Comparison of ENCODE assay signal across 8 cellular contexts in the genomic region with DNA sequence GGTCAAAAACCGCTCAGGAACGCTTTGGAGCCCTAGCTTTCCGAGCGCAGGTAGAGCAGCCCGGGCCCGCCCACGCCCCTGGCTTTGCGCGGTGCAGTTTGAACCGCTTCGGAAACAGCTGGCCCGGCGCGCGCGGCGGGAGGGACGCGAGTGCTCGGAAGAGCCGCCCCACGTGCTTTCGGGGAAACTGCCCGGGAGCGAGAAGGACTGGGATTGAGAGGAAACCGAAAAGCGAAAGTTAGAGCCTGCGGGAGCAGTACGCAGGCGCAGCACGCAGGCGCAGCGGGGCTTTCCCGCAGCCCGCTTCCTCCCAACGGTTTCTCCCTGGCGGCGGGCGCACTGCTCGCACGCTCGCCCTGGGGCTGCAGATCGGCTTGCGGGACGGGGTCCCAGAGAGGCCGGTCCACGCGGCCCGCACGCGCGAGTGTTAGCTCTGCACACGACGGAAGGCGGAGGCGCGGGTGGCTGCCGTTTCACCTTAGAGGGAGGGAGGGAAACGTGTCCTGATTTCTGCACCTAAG. TPM values are rescaled to one million over a fixed set of nuclear protein-coding genes. Genes with fewer than 3 reads are reported as not detected.
DNase-seq lines count a peak whose midpoint lies in the region; ATAC-seq and TF ChIP-seq lines count a peak whose summit lies in the region.

No MANE protein-coding gene starts in this region.

- H3K27ac Mint-ChIP-seq in CD8-positive, alpha-beta T cell, result no peak overlapping the region
- H3K27ac Mint-ChIP-seq in activated CD4-positive, alpha-beta memory T cell treated with anti-CD3 and anti-CD28 coated beads, Interleukin-2, amount 10 ng/mL, durations not matched to agents 7 days and 5 days, result no peak overlapping the region

- no peak overlapping the region for H3K4me3 Mint-ChIP-seq in CD8-positive, alpha-beta T cell
- H3K4me3 Mint-ChIP-seq in activated CD4-positive, alpha-beta memory T cell treated with anti-CD3 and anti-CD28 coated beads, Interleukin-2, amount 10 ng/mL, durations not matched to agents 7 days and 5 days, result no peak overlapping the region

- peaks cover 52% of the 10 kb centered on the region for H3K4me1 ChIP-seq in CD8-positive, alpha-beta T cell (ENCODE audit: insufficient read depth, low read length)

- intact Hi-C loops in CD8-positive, alpha-beta T cell (cut with DNase I, micrococcal nuclease), result loop anchor here (1.0 to 10.0 kb wide), 8 partner anchors 8 to 655 kb away; a partner anchor contains a TSS

- no peaks in the 10 kb centered on the region for H3K9me3 ChIP-seq in CD8-positive, alpha-beta T cell (ENCODE audit: low read length)

- H3K4me1 Mint-ChIP-seq in CD8-positive, alpha-beta T cell (ENCODE audit: low read depth), result peaks cover 28% of the 10 kb centered on the region
- H3K4me1 Mint-ChIP-seq in activated CD4-positive, alpha-beta memory T cell treated with anti-CD3 and anti-CD28 coated beads, Interleukin-2, amount 10 ng/mL, durations not matched to agents 7 days and 5 days, result peaks cover 41% of the 10 kb centered on the region

- DNase-seq in CD8-positive, alpha-beta T cell, result peak; percentile 82 to 95 (median 91)
- DNase-seq in NCI-H82 (lab: John Stamatoyannopoulos, UW) (peak; percentile 97), lung microvascular endothelial cell (ENCODE audit: low read depth in 2 of 2) (peak; percentile 98 to 99)
- DNase-seq in activated CD4-positive, alpha-beta memory T cell treated with anti-CD3 and anti-CD28 coated beads, Interleukin-2, amount 10 ng/mL, durations not matched to agents 7 days and 5 days, result peak; percentile 95
- DNase-seq in effector CD4-positive, alpha-beta T cell, result peak; percentile 83
- DNase-seq in stimulated activated CD4-positive, alpha-beta T cell treated with anti-CD3 and anti-CD28 coated beads, TNF-alpha, amount 100 ng/mL, for 4 hours (ENCODE audit: low read depth in 3 of 3), result peak; percentile 90 to 95 (median 92)

- no peaks in the 10 kb centered on the region for H3K27me3 Mint-ChIP-seq in CD8-positive, alpha-beta T cell (ENCODE audit: low read depth)
- no peaks in the 10 kb centered on the region for H3K27me3 Mint-ChIP-seq in activated CD4-positive, alpha-beta memory T cell treated with anti-CD3 and anti-CD28 coated beads, Interleukin-2, amount 10 ng/mL, durations not matched to agents 7 days and 5 days

- peak; percentile 72 for ATAC-seq in CD8-positive, alpha-beta T cell
- ATAC-seq in GM19455 (IDR thresholded peaks at IDR 0.05; ENCODE audit: unreplicated experiment), result peak; percentile 76
- peak; percentile 53 for ATAC-seq in HG03575 (IDR thresholded peaks at IDR 0.05; ENCODE audit: extremely low read depth, insufficient number of reproducible peaks, low FRiP score, unreplicated experiment)

- no peaks in the 10 kb centered on the region for H3K9me3 Mint-ChIP-seq in CD8-positive, alpha-beta T cell
- peaks cover 4% of the 10 kb centered on the region for H3K9me3 Mint-ChIP-seq in activated CD4-positive, alpha-beta memory T cell treated with anti-CD3 and anti-CD28 coated beads, Interleukin-2, amount 10 ng/mL, durations not matched to agents 7 days and 5 days

- CTCF ChIA-PET in CD8-positive, alpha-beta T cell (lab: Charles Lee), result interaction anchor here (0.8 to 2.3 kb wide), 7 partner anchors 8 to 239 kb away, joined by 3 to 9 read pairs (median 4); no protein-coding TSS in a partner anchor
- CTCF ChIA-PET in activated CD4-positive, alpha-beta memory T cell treated with anti-CD3 and anti-CD28 coated beads, Interleukin-2, amount 10 ng/mL, durations not matched to agents 7 days and 5 days (lab: Charles Lee), result interaction anchor here (1.1 to 2.9 kb wide), 4 partner anchors 9 to 170 kb away, joined by 3 to 10 read pairs (median 6); no protein-coding TSS in a partner anchor

- no peak for TF ChIP-seq CTCF in CD8-positive, alpha-beta T cell (IDR thresholded peaks at IDR 0.05)

- H3K36me3 ChIP-seq in CD8-positive, alpha-beta T cell (ENCODE audit: insufficient read depth, low read length), result no peaks in the 10 kb centered on the region

- peaks cover 2% of the 10 kb centered on the region for H3K36me3 Mint-ChIP-seq in CD8-positive, alpha-beta T cell
- peaks cover 13% of the 10 kb centered on the region for H3K36me3 Mint-ChIP-seq in activated CD4-positive, alpha-beta memory T cell treated with anti-CD3 and anti-CD28 coated beads, Interleukin-2, amount 10 ng/mL, durations not matched to agents 7 days and 5 days (ENCODE audit: low read depth)

- H3K27me3 ChIP-seq in CD8-positive, alpha-beta T cell (ENCODE audit: insufficient read depth, low read length), result no peaks in the 10 kb centered on the region

- peak overlapping the region; percentile 62 for H3K27ac ChIP-seq in CD8-positive, alpha-beta T cell (ENCODE audit: low read depth, low read length)

- H3K4me3 ChIP-seq in CD8-positive, alpha-beta T cell (ENCODE audit: low read depth, low read length), result peak overlapping the region; percentile 73

- POLR2A ChIA-PET in CD8-positive, alpha-beta T cell (lab: Charles Lee), result interaction anchor here (0.6 to 2.5 kb wide), 17 partner anchors 8 to 658 kb away, joined by 3 to 20 read pairs (median 4); a partner anchor contains a TSS
- POLR2A ChIA-PET in activated CD4-positive, alpha-beta memory T cell treated with anti-CD3 and anti-CD28 coated beads, Interleukin-2, amount 10 ng/mL, durations not matched to agents 7 days and 5 days (lab: Charles Lee), result interaction anchor here (0.6 to 3.3 kb wide), 31 partner anchors 9 to 658 kb away, joined by 3 to 54 read pairs (median 5); a partner anchor contains a TSS

RNA-seq across cellular contexts. Expression of a gene that starts 6.3 kb away (rescaled TPM):
- total RNA-seq in CD8-positive, alpha-beta T cell, result 10 to 100 TPM; 66.7 to 69.9 TPM
- total RNA-seq in activated CD4-positive, alpha-beta memory T cell treated with anti-CD3 and anti-CD28 coated beads, Interleukin-2, amount 10 ng/mL, durations not matched to agents 7 days and 5 days, result 100 to 1,000 TPM; 540 to 547 TPM
- total RNA-seq in lung microvascular endothelial cell, result 68.9 and 124 TPM in 2 replicates

Comparison
In these comparisons a context has a peak if more than half of its experiments do, and no peak if none do; other contexts are left out.
1. Peak in every context shown above with its lines: DNase-seq, ATAC-seq, H3K4me3 ChIP-seq and H3K27ac ChIP-seq.